3 cellular contexts compared by ENCODE assay signal in genomic region chr16:28223909-28224308, GRCh38.
TF ChIP-seq lines count a peak whose summit lies in the region.

No MANE protein-coding gene starts in this region.

TF ChIP-seq in WTC11, 78 proteins besides CTCF, POLR2A, EP300 and RAD21:
- TF ChIP-seq ZNF121 (CRISPR knock-in tag; IDR thresholded peaks at IDR 0.05) = peak; percentile 66

TF ChIP-seq in K562, 482 proteins besides CTCF, POLR2A, EP300 and RAD21:
- peak; percentile 57 for TF ChIP-seq ZNF121 (CRISPR knock-in tag; conservative IDR thresholded peaks at IDR 0.05)

TF ChIP-seq in HepG2, 621 proteins besides CTCF, POLR2A, EP300 and RAD21:
- peak; percentile 34 for TF ChIP-seq ZNF121 (CRISPR knock-in tag; IDR thresholded peaks at IDR 0.05)
